In genomic region chr10:90088008-90088322, GRCh38 we compare ENCODE assay signal across 14 cellular contexts.
DNase-seq lines count a peak whose midpoint lies in the region; ATAC-seq, FAIRE-seq and TF ChIP-seq lines count a peak whose summit lies in the region.
"Had no signal": no experiment of that assay in that cellular context is flagged by ENCODE, and none has a peak within 500 bp of the region (broad histone marks: within the 10 kb centered on the region; RNA-seq: fewer than 3 reads in every experiment).

No MANE protein-coding gene starts in this region.

- no peaks in the 10 kb centered on the region for H3K9me3 ChIP-seq in HCT116 (ENCODE audit: control insufficient read depth in 1 of 2, insufficient read depth in 1 of 2, low read depth in 1 of 2, low read length in 2 of 2)
- H3K9me3 ChIP-seq in HUES64 (ENCODE audit: insufficient read depth, low read depth, low read length): peaks cover 2% of the 10 kb centered on the region; the same call in 1 of the 2 replicates
- H3K9me3 ChIP-seq in astrocyte (ENCODE audit: insufficient read depth, low read depth, low read length): no peaks in the 10 kb centered on the region
- H3K9me3 ChIP-seq: A549 had no signal

- FAIRE-seq in astrocyte (lab: Jason Lieb, UNC): no peak
- FAIRE-seq: A549, HepG2 had no signal

- TF ChIP-seq RAD21 in HCT116 (IDR thresholded peaks at IDR 0.05; ENCODE audit: low read depth): no peak

- no peak overlapping the region for H3K4me3 Mint-ChIP-seq in astrocyte (ENCODE audit: unreplicated experiment)
- H3K4me3 Mint-ChIP-seq in stimulated activated naive B cell treated with anti-CD40 and anti-IgM and Interleukin-4, amounts not matched to agents 10 μg/mL and 1 μg/mL and 100 μg/mL, for 72 hours: no peak overlapping the region
- H3K4me3 Mint-ChIP-seq in activated T-helper 2 cell treated with anti-CD3 and anti-CD28 coated beads, Interferon-gamma antibody, Interleukin-2, Interleukin-4, amounts not matched to agents 10 μg/mL and 5 μg/mL and 100 μg/mL, durations not matched to agents 14 hours and 24 hours and 36 hours (ENCODE audit: low read depth): no peak overlapping the region
- H3K4me3 Mint-ChIP-seq: CD14-positive monocyte; CD8-positive, alpha-beta memory T cell had no signal

- peaks cover 3% of the 10 kb centered on the region for H3K9me3 Mint-ChIP-seq in astrocyte (ENCODE audit: unreplicated experiment)
- no peaks in the 10 kb centered on the region for H3K9me3 Mint-ChIP-seq in stimulated activated naive B cell treated with anti-CD40 and anti-IgM and Interleukin-4, amounts not matched to agents 10 μg/mL and 1 μg/mL and 100 μg/mL, for 72 hours
- no peaks in the 10 kb centered on the region for H3K9me3 Mint-ChIP-seq in activated T-helper 2 cell treated with anti-CD3 and anti-CD28 coated beads, Interferon-gamma antibody, Interleukin-2, Interleukin-4, amounts not matched to agents 10 μg/mL and 5 μg/mL and 100 μg/mL, durations not matched to agents 14 hours and 24 hours and 36 hours

- RAD21 ChIA-PET in HCT116 (lab: Charles Lee; ENCODE audit: low non-redundant PET in 1 of 2, low total read pairs in 2 of 2, uncharacterized antibody in 2 of 2, unreplicated experiment in 2 of 2): interaction anchor here in 1 of 2 experiments (0.9 kb wide), 1 partner anchor 225 kb away, joined by 3 read pairs; no protein-coding TSS in a partner anchor

- H3K79me2 ChIP-seq in HCT116 (ENCODE audit: insufficient read depth, low read length) (no peaks in the 10 kb centered on the region), astrocyte (ENCODE audit: insufficient read depth, low read length) (no peaks in the 10 kb centered on the region)

- no peak overlapping the region for H3K27ac Mint-ChIP-seq in astrocyte (ENCODE audit: unreplicated experiment)
- peak overlapping the region; percentile 42 for H3K27ac Mint-ChIP-seq in stimulated activated naive B cell treated with anti-CD40 and anti-IgM and Interleukin-4, amounts not matched to agents 10 μg/mL and 1 μg/mL and 100 μg/mL, for 72 hours
- no peak overlapping the region for H3K27ac Mint-ChIP-seq in activated T-helper 2 cell treated with anti-CD3 and anti-CD28 coated beads, Interferon-gamma antibody, Interleukin-2, Interleukin-4, amounts not matched to agents 10 μg/mL and 5 μg/mL and 100 μg/mL, durations not matched to agents 14 hours and 24 hours and 36 hours
- H3K27ac Mint-ChIP-seq: CD14-positive monocyte; CD8-positive, alpha-beta memory T cell had no signal

- H4K20me1 ChIP-seq in HCT116 (ENCODE audit: insufficient read depth) (no peaks in the 10 kb centered on the region), astrocyte (ENCODE audit: insufficient read depth, low read length) (no peaks in the 10 kb centered on the region)

- peaks cover 3% of the 10 kb centered on the region for H3K4me1 Mint-ChIP-seq in astrocyte (ENCODE audit: low read depth, unreplicated experiment)
- peaks cover 6 to 9% of the 10 kb centered on the region in 2 donors for H3K4me1 Mint-ChIP-seq in stimulated activated naive B cell treated with anti-CD40 and anti-IgM and Interleukin-4, amounts not matched to agents 10 μg/mL and 1 μg/mL and 100 μg/mL, for 72 hours
- H3K4me1 Mint-ChIP-seq in activated T-helper 2 cell treated with anti-CD3 and anti-CD28 coated beads, Interferon-gamma antibody, Interleukin-2, Interleukin-4, amounts not matched to agents 10 μg/mL and 5 μg/mL and 100 μg/mL, durations not matched to agents 14 hours and 24 hours and 36 hours (ENCODE audit: low read depth): peaks cover 9% of the 10 kb centered on the region
- H3K4me1 Mint-ChIP-seq: CD14-positive monocyte; CD8-positive, alpha-beta memory T cell had no signal

- H3K36me3 Mint-ChIP-seq in astrocyte (ENCODE audit: low read depth, unreplicated experiment): peaks cover 4% of the 10 kb centered on the region
- H3K36me3 Mint-ChIP-seq in stimulated activated naive B cell treated with anti-CD40 and anti-IgM and Interleukin-4, amounts not matched to agents 10 μg/mL and 1 μg/mL and 100 μg/mL, for 72 hours: peaks cover 0 to 1% of the 10 kb centered on the region in 2 donors
- H3K36me3 Mint-ChIP-seq in activated T-helper 2 cell treated with anti-CD3 and anti-CD28 coated beads, Interferon-gamma antibody, Interleukin-2, Interleukin-4, amounts not matched to agents 10 μg/mL and 5 μg/mL and 100 μg/mL, durations not matched to agents 14 hours and 24 hours and 36 hours (ENCODE audit: low read depth): no peaks in the 10 kb centered on the region
- H3K36me3 Mint-ChIP-seq: CD14-positive monocyte; CD8-positive, alpha-beta memory T cell had no signal

- BruUV-seq in HCT116 (replicated peaks; lab: Mats Ljungman, UMichigan): no TSS peak

- H3K4me2 ChIP-seq in HCT116 (ENCODE audit: low read length) (peak overlapping the region; percentile 66), astrocyte (ENCODE audit: low read length) (peak overlapping the region; percentile 28)
- H3K4me2 ChIP-seq: A549 had no signal

- WGBS in HUES64: 38% methylated on average over 2 of the region's 4 CpGs

- H3K9ac ChIP-seq in HCT116 (ENCODE audit: low read length): peak overlapping the region; percentile 39
- H3K9ac ChIP-seq in HUES64 (ENCODE audit: low read depth, low read length): no peak overlapping the region
- no peak overlapping the region for H3K9ac ChIP-seq in astrocyte (ENCODE audit: low read length)
- H3K9ac ChIP-seq: GM23248 had no signal

- intact Hi-C loops in HCT116 (cut with micrococcal nuclease): loop anchor here (5.0 kb wide), 2 partner anchors 139 to 504 kb away; no protein-coding TSS in a partner anchor
- intact Hi-C loops in activated T-helper 2 cell treated with anti-CD3 and anti-CD28 coated beads, Interferon-gamma antibody, Interleukin-2, Interleukin-4, amounts not matched to agents 10 μg/mL and 5 μg/mL and 100 μg/mL, durations not matched to agents 14 hours and 24 hours and 36 hours (cut with micrococcal nuclease): loop anchor here (5.0 kb wide), 1 partner anchor 281 kb away; no protein-coding TSS in a partner anchor

- H3K4me1 ChIP-seq in HCT116 (ENCODE audit: control insufficient read depth in 1 of 2, insufficient read depth in 2 of 2, low read length in 2 of 2) (peaks cover 49 to 54% of the 10 kb centered on the region in 2 experiments), HUES64 (ENCODE audit: insufficient read depth, low read length) (peaks cover 30% of the 10 kb centered on the region), astrocyte (ENCODE audit: insufficient read depth, low read length) (peaks cover 2% of the 10 kb centered on the region)
- H3K4me1 ChIP-seq: A549 had no signal

- CTCF ChIA-PET in HCT116 (lab: Charles Lee): interaction anchor here (0.6 to 1.8 kb wide), 3 partner anchors 10 to 299 kb away, joined by 3 to 6 read pairs (median 4); no protein-coding TSS in a partner anchor

- H3K9me2 ChIP-seq in HCT116 (ENCODE audit: insufficient read depth): no peaks in the 10 kb centered on the region

- H3K4me3 ChIP-seq in HCT116 (replicated peaks in 1 of 2; ENCODE audit: low read depth in 1 of 2, low read length in 2 of 2) (no peak overlapping the region; a peak in 1 of 4 replicates), HUES64 (ENCODE audit: low read length) (no peak overlapping the region), astrocyte (ENCODE audit: insufficient read depth, low read depth, low read length) (no peak overlapping the region)
- H3K4me3 ChIP-seq: A549, GM23248 had no signal

- DNase-seq in HCT116 (ENCODE audit: low read depth, low spot score) (no peak), astrocyte (ENCODE audit: low read depth) (no peak), activated T-cell treated with anti-CD3 and anti-CD28 coated beads for 4 hours (no peak), T1000 (lab: John Stamatoyannopoulos, UW) (no peak)
- no peak for DNase-seq in stimulated activated naive B cell treated with anti-CD40 and anti-IgM and Interleukin-4, amounts not matched to agents 10 μg/mL and 1 μg/mL and 100 μg/mL, for 72 hours
- DNase-seq in activated T-helper 2 cell treated with anti-CD3 and anti-CD28 coated beads, Interferon-gamma antibody, Interleukin-2, Interleukin-4, amounts not matched to agents 10 μg/mL and 5 μg/mL and 100 μg/mL, durations not matched to agents 14 hours and 24 hours and 36 hours (ENCODE audit: low spot score): no peak
- DNase-seq: CD8-positive, alpha-beta memory T cell; DMS 273 treated with DMSO at 0.1 percent for 48 hours; GM23248; H7 had no signal

- POLR2A ChIA-PET in HCT116 (lab: Charles Lee): interaction anchor here (1.0 to 1.5 kb wide), 3 partner anchors 8 to 505 kb away, joined by 3 to 4 read pairs (median 3); no protein-coding TSS in a partner anchor

- no peak for ATAC-seq in HCT116
- ATAC-seq in stimulated activated naive B cell treated with anti-CD40 and anti-IgM and Interleukin-4, amounts not matched to agents 10 μg/mL and 1 μg/mL and 100 μg/mL, for 72 hours (replicated peaks): no peak
- ATAC-seq: HepG2 had no signal

- H3K27me3 ChIP-seq in HCT116 (ENCODE audit: insufficient read depth, low read length) (no peaks in the 10 kb centered on the region), HUES64 (ENCODE audit: insufficient read depth, low read length) (no peaks in the 10 kb centered on the region), astrocyte (ENCODE audit: insufficient read depth, low read length) (no peaks in the 10 kb centered on the region)

- TF ChIP-seq CTCF in HCT116 (IDR thresholded peaks at IDR 0.05 in 2 of 3, conservative IDR thresholded peaks at IDR 0.05 in 1 of 3; ENCODE audit: borderline replicate concordance in 1 of 3, insufficient read depth in 1 of 3, low read depth in 2 of 3, low read length in 2 of 3) (no peak), astrocyte (IDR thresholded peaks at IDR 0.05; ENCODE audit: insufficient read depth, low read depth, low read length) (no peak)

- H3K36me3 ChIP-seq in HCT116 (ENCODE audit: control insufficient read depth in 1 of 2, insufficient read depth in 2 of 2, low read length in 2 of 2) (peaks cover 0 to 3% of the 10 kb centered on the region in 2 experiments; a peak in 1 of 4 replicates), HUES64 (ENCODE audit: insufficient read depth, low read length) (peaks cover 3% of the 10 kb centered on the region; the same call in 1 of the 2 replicates), astrocyte (ENCODE audit: insufficient read depth, low read length) (no peaks in the 10 kb centered on the region)

- H3K27me3 Mint-ChIP-seq in astrocyte (ENCODE audit: low read depth, unreplicated experiment): peaks cover 3% of the 10 kb centered on the region
- H3K27me3 Mint-ChIP-seq in stimulated activated naive B cell treated with anti-CD40 and anti-IgM and Interleukin-4, amounts not matched to agents 10 μg/mL and 1 μg/mL and 100 μg/mL, for 72 hours: peaks cover 0 to 4% of the 10 kb centered on the region in 2 donors
- H3K27me3 Mint-ChIP-seq in activated T-helper 2 cell treated with anti-CD3 and anti-CD28 coated beads, Interferon-gamma antibody, Interleukin-2, Interleukin-4, amounts not matched to agents 10 μg/mL and 5 μg/mL and 100 μg/mL, durations not matched to agents 14 hours and 24 hours and 36 hours (ENCODE audit: low read depth): peaks cover 2% of the 10 kb centered on the region
- H3K27me3 Mint-ChIP-seq: CD8-positive, alpha-beta memory T cell had no signal

- TF ChIP-seq POLR2A in HCT116 (IDR thresholded peaks at IDR 0.05; ENCODE audit: borderline replicate concordance, extremely low read depth, insufficient read depth, insufficient read length): no peak

- H3K27ac ChIP-seq in HCT116 (ENCODE audit: low read depth, low read length): peak overlapping the region; percentile 88
- H3K27ac ChIP-seq in HUES64 (ENCODE audit: low read depth, low read length): peak overlapping the region; percentile 72; the same call in 1 of the 2 replicates
- no peak overlapping the region for H3K27ac ChIP-seq in astrocyte (ENCODE audit: low read depth, low read length)
- H3K27ac ChIP-seq: A549, GM23248 had no signal

- H2AFZ ChIP-seq in HCT116 (ENCODE audit: low read depth, low read length, poor library complexity, severe bottlenecking) (peak overlapping the region; percentile 26), astrocyte (ENCODE audit: low read depth, low read length) (no peak overlapping the region)
- H2AFZ ChIP-seq: GM23248 had no signal
